ENCODE assay signal across 1 cellular context in genomic region chr3:160401301-160402095, GRCh38.
TF ChIP-seq lines count a peak whose summit lies in the region.

No MANE protein-coding gene starts in this region.

TF ChIP-seq in K562, 482 proteins besides CTCF, POLR2A, EP300 and RAD21 (continues in another document):
- TF ChIP-seq NFRKB (IDR thresholded peaks at IDR 0.05; ENCODE audit: low read depth) (no peak), PHB2 (IDR thresholded peaks at IDR 0.05; ENCODE audit: low read depth) (no peak), PRMT5 (CRISPR knock-in tag; IDR thresholded peaks at IDR 0.05) (no peak), NCOA1 (IDR thresholded peaks at IDR 0.05; ENCODE audit: low read depth) (no peak), CBX1 (IDR thresholded peaks at IDR 0.05; ENCODE audit: low read depth) (no peak), KDM1A (IDR thresholded peaks at IDR 0.05) (peak; percentile 51 to 53; a peak in 3 of 4 replicates), ZNF77 (CRISPR knock-in tag; IDR thresholded peaks at IDR 0.05) (no peak), MTA3 (IDR thresholded peaks at IDR 0.05; ENCODE audit: borderline replicate concordance) (no peak), HNRNPL (IDR thresholded peaks at IDR 0.05; ENCODE audit: low read depth, low read length) (no peak), TGIF2 (CRISPR knock-in tag; IDR thresholded peaks at IDR 0.05) (no peak), ZNF280A (IDR thresholded peaks at IDR 0.05; ENCODE audit: low read depth, partially characterized antibody) (no peak), NRF1 (conservative IDR thresholded peaks at IDR 0.05 in 1 of 2, IDR thresholded peaks at IDR 0.05 in 1 of 2) (no peak), MBD2 (IDR thresholded peaks at IDR 0.05; ENCODE audit: borderline replicate concordance, low read depth) (no peak), POLR2H (tag; IDR thresholded peaks at IDR 0.05; ENCODE audit: low read depth) (peak; percentile 46; the same call in 1 of the 2 replicates), MYBL2 (IDR thresholded peaks at IDR 0.05; ENCODE audit: low read depth) (peak; percentile 36; the same call in 1 of the 2 replicates), MYBL2 (CRISPR knock-in tag; IDR thresholded peaks at IDR 0.05; ENCODE audit: borderline replicate concordance) (no peak), MXI1 (IDR thresholded peaks at IDR 0.05; ENCODE audit: low read depth, low read length) (0 out of 2 replicates have a peak, but pooled peaks have one; percentile 46), ZNF518B (CRISPR knock-in tag; IDR thresholded peaks at IDR 0.05) (no peak), U2AF1 (optimal IDR thresholded peaks at IDR 0.05; ENCODE audit: low read depth, low read length) (no peak), ZBTB5 (IDR thresholded peaks at IDR 0.05) (no peak), ZNF780A (CRISPR knock-in tag; IDR thresholded peaks at IDR 0.05) (no peak), CBX2 (IDR thresholded peaks at IDR 0.05; ENCODE audit: insufficient read depth, low read length, poor library complexity, severe bottlenecking) (no peak), EGR1 (conservative IDR thresholded peaks at IDR 0.05) (peak; percentile 74), JUND (IDR thresholded peaks at IDR 0.05; ENCODE audit: borderline replicate concordance, low read depth, low read length) (no peak), JUND (tag; IDR thresholded peaks at IDR 0.05; ENCODE audit: borderline replicate concordance, low read depth, low read length) (no peak), PML (IDR thresholded peaks at IDR 0.05; ENCODE audit: low read length) (peak; percentile 15; the same call in 1 of the 2 replicates), ZNF239 (CRISPR knock-in tag; IDR thresholded peaks at IDR 0.05) (no peak), GTF3C2 (IDR thresholded peaks at IDR 0.05; ENCODE audit: borderline replicate concordance, extremely low read depth, insufficient read length) (no peak), WHSC1 (IDR thresholded peaks at IDR 0.05; ENCODE audit: low read length) (no peak), TEAD2 (tag; IDR thresholded peaks at IDR 0.05) (no peak), ZKSCAN3 (CRISPR knock-in tag; IDR thresholded peaks at IDR 0.05) (no peak), KAT7 (CRISPR knock-in tag; IDR thresholded peaks at IDR 0.05; ENCODE audit: borderline replicate concordance) (no peak), ETV1 (tag; conservative IDR thresholded peaks at IDR 0.05; ENCODE audit: low read depth) (no peak), RHOXF2B (CRISPR knock-in tag; conservative IDR thresholded peaks at IDR 0.05) (no peak), MAZ (CRISPR knock-in tag; conservative IDR thresholded peaks at IDR 0.05 in 1 of 2, IDR thresholded peaks at IDR 0.05 in 1 of 2) (no peak), MEF2A (IDR thresholded peaks at IDR 0.05; ENCODE audit: control insufficient read depth, low read depth, low read length) (no peak), FOXM1 (IDR thresholded peaks at IDR 0.05; ENCODE audit: low read depth) (peak; percentile 33; the same call in 1 of the 2 replicates), FOXM1 (CRISPR knock-in tag; IDR thresholded peaks at IDR 0.05; ENCODE audit: low read depth) (no peak), SIX5 (IDR thresholded peaks at IDR 0.05; ENCODE audit: borderline replicate concordance in 1 of 2, insufficient read depth in 1 of 2, low read depth in 1 of 2, low read length in 2 of 2) (no peak), KDM2B (CRISPR knock-in tag; IDR thresholded peaks at IDR 0.05) (no peak), ZNF146 (CRISPR knock-in tag; IDR thresholded peaks at IDR 0.05; ENCODE audit: unreplicated experiment) (no peak), FOXJ2 (tag; IDR thresholded peaks at IDR 0.05) (no peak), ELF4 (CRISPR knock-in tag; IDR thresholded peaks at IDR 0.05) (no peak), HCFC1 (IDR thresholded peaks at IDR 0.05; ENCODE audit: low read depth, low read length) (no peak), NKRF (IDR thresholded peaks at IDR 0.05; ENCODE audit: borderline replicate concordance) (peak; percentile 24; the same call in 1 of the 2 replicates), ZBTB9 (CRISPR knock-in tag; IDR thresholded peaks at IDR 0.05) (no peak), MLLT1 (IDR thresholded peaks at IDR 0.05) (0 out of 4 replicates have a peak, but pooled peaks of 1 of the 2 experiments have one; percentile 4), ELF2 (CRISPR knock-in tag; IDR thresholded peaks at IDR 0.05) (no peak), AFF1 (IDR thresholded peaks at IDR 0.05; ENCODE audit: low read depth in 1 of 2, partially characterized antibody in 2 of 2) (no peak)
